In the genomic region with DNA sequence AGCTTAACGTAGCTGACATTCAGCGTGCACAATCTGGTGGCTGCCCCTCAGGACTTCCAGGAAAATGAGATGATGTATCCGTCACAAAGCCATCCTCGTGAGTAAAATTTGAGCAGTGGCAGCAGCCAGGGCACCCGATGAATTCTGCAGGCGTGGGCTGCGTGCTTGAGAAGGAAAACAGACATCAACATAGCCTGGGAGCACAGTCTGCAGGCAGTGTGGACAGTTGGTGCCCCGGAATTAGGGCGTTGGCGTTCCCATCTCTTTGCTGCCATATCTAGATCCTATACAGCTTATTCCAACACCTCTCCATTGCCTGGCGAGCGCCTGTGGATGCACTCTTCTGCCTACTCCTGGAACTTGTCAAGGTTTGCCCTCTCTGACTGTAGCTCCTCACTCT, we compare ENCODE assay signal across 24 cellular contexts.
"Had no signal": no experiment of that assay in that cellular context is flagged by ENCODE, and none has a peak within 500 bp of the region (broad histone marks: within the 10 kb centered on the region; RNA-seq: fewer than 3 reads in every experiment).

No MANE protein-coding gene starts in this region.

- DNase-seq: KBM-7, MV-4-11, NCI-H1048, NCI-H1105, NCI-H1417, NCI-H1436 treated with DMSO at 0.1 percent for 48 hours, NCI-H1694 treated with DMSO at 0.1 percent for 48 hours, NCI-H1930, NCI-H2081, NCI-H2107, NCI-H226, NCI-H446, NCI-H510A, NCI-H524 treated with DMSO at 0.1 percent for 48 hours, NCI-H69, NCI-H774, Right ventricle myocardium superior, RPMI8226, SIG-M5 had no signal

- H3K4me3 ChIP-seq: SJSA1, SK-N-MC had no signal

- H3K27me3 ChIP-seq: SJSA1 had no signal

- H3K27ac ChIP-seq: HL-60, SJSA1, SK-N-MC had no signal

- H3K36me3 ChIP-seq: SJSA1 had no signal

- H3K9me3 ChIP-seq: SJSA1 had no signal

- FAIRE-seq: HTR-8/SVneo, RCC 7860 had no signal
